11 cellular contexts compared by ENCODE assay signal in the genomic region with DNA sequence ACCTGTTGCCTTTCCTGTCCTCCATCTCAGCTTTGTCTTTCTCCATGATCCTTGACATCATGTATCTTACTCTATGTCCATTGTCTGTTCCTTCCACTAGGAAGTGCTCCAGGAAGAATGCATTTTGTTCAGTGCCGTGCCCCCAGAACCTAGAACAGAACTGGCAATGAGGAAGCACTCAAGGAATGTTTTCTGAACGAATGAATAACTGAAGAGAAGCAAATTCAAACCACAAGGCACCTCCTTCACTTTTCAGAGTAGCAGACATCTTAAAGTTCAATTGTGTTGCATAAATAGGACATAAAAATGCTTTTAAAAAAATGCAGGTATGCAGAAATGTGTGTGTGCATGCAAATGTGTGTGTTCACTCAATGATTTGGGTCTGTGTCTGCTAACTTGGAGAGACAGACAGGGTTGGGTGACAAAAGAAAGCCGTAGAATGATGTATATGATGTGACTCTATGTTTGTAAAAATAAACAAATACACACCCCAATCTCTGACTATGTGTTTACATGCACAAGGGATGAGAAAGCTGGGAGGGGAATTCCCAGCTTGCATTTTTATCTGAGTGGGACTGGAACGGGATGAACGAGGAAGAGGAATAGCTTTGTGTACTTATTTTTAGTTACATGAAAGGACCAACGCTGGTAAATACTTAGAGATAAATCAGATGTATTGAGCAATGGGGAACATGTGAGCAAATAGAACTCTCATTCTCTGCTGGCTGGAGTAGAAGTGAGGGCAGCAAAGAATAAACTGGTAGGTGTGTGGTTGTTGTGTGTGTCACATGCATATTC.
DNase-seq lines count a peak whose midpoint lies in the region; ATAC-seq lines count a peak whose summit lies in the region.
"Had no signal": no experiment of that assay in that cellular context is flagged by ENCODE, and none has a peak within 500 bp of the region (broad histone marks: within the 10 kb centered on the region; RNA-seq: fewer than 3 reads in every experiment).

No MANE protein-coding gene starts in this region.

- no peaks in the 10 kb centered on the region for H3K79me1 ChIP-seq in trophoblast cell (ENCODE audit: low read length)

- no peak overlapping the region for H3K4me3 ChIP-seq in trophoblast cell (ENCODE audit: low read depth, low read length)

- WGBS in trophoblast cell (ENCODE audit: extremely low coverage, insufficient coverage, insufficient read length) = no CpG with 5 or more reads among the region's 6 CpGs

- ATAC-seq in HG03460 (IDR thresholded peaks at IDR 0.05; ENCODE audit: unreplicated experiment) = no peak
- no peak for ATAC-seq in activated T-helper 17 cell treated with anti-CD3 and anti-CD28 coated beads, Interleukin-2, amount 50 U/mL, for 72 hours (replicated peaks)
- ATAC-seq: activated CD4-positive, alpha-beta T cell treated with anti-CD3 and anti-CD28 coated beads for 36 hours had no signal

- no peaks in the 10 kb centered on the region for H3K9me3 Mint-ChIP-seq in activated T-helper 17 cell treated with anti-CD3 and anti-CD28 coated beads, Interleukin-2, amount 50 U/mL, for 72 hours

- H3K27me3 ChIP-seq in trophoblast cell (ENCODE audit: insufficient read depth, low read length) = no peaks in the 10 kb centered on the region

- no peak overlapping the region for H2BK120ac ChIP-seq in trophoblast cell (ENCODE audit: insufficient read depth, low read length, poor library complexity)

- H3K4me1 Mint-ChIP-seq in activated T-helper 17 cell treated with anti-CD3 and anti-CD28 coated beads, Interleukin-2, amount 50 U/mL, for 72 hours = no peaks in the 10 kb centered on the region

- H3K79me2 ChIP-seq in trophoblast cell (ENCODE audit: control insufficient read depth, insufficient read depth, low read length, poor library complexity) = no peaks in the 10 kb centered on the region

- DNase-seq in EL (peak; percentile 83), T1000 (lab: John Stamatoyannopoulos, UW) (peak; percentile 34), fibroblast of gingiva (ENCODE audit: low read depth) (peak; percentile 72), trophoblast cell (peak; percentile 55 to 71), GM19238 (ENCODE audit: insufficient read length, low spot score) (no peak), RKO (ENCODE audit: low spot score) (no peak)
- DNase-seq: activated CD4-positive, alpha-beta T cell treated with anti-CD3 and anti-CD28 coated beads for 36 hours; activated T-cell treated with anti-CD3 and anti-CD28 coated beads, Interleukin-2, amount 50 U/mL, for 48 hours; erythroblast had no signal

- no peak overlapping the region for H3K9ac ChIP-seq in trophoblast cell (ENCODE audit: low read length)

- H3K4me2 ChIP-seq in trophoblast cell (ENCODE audit: low read length) = no peak overlapping the region

- H3K4me1 ChIP-seq in trophoblast cell (ENCODE audit: control insufficient read depth in 1 of 2, insufficient read depth in 2 of 2, low read length in 2 of 2) = no peaks in the 10 kb centered on the region

- no peaks in the 10 kb centered on the region for H3K36me3 ChIP-seq in trophoblast cell (ENCODE audit: control insufficient read depth in 1 of 2, insufficient read depth in 2 of 2, low read length in 2 of 2)

- H3K14ac ChIP-seq in trophoblast cell (ENCODE audit: low read length) = no peak overlapping the region

- H3K9me3 ChIP-seq in trophoblast cell (ENCODE audit: insufficient read depth, low read depth, low read length) = no peaks in the 10 kb centered on the region

- no peak overlapping the region for H2AFZ ChIP-seq in trophoblast cell (ENCODE audit: insufficient read depth, low read length, poor library complexity)

- no peak overlapping the region for H3K27ac Mint-ChIP-seq in activated T-helper 17 cell treated with anti-CD3 and anti-CD28 coated beads, Interleukin-2, amount 50 U/mL, for 72 hours
- H3K27ac Mint-ChIP-seq: activated CD4-positive, alpha-beta T cell treated with anti-CD3 and anti-CD28 coated beads for 36 hours had no signal

- no peak overlapping the region for H3K27ac ChIP-seq in trophoblast cell (ENCODE audit: low read depth, low read length)

- no peak overlapping the region for H4K91ac ChIP-seq in trophoblast cell (ENCODE audit: low read depth, low read length)

- no peak overlapping the region for H4K12ac ChIP-seq in trophoblast cell (ENCODE audit: low read depth, low read length)

- H3K18ac ChIP-seq in trophoblast cell (ENCODE audit: low read length) = no peak overlapping the region

- no peak overlapping the region for H3K4me3 Mint-ChIP-seq in activated T-helper 17 cell treated with anti-CD3 and anti-CD28 coated beads, Interleukin-2, amount 50 U/mL, for 72 hours
- H3K4me3 Mint-ChIP-seq: activated CD4-positive, alpha-beta T cell treated with anti-CD3 and anti-CD28 coated beads for 36 hours had no signal

- H2BK12ac ChIP-seq in trophoblast cell (ENCODE audit: low read length) = no peak overlapping the region

- no peak overlapping the region for H2AK5ac ChIP-seq in trophoblast cell (ENCODE audit: low read length)

- no peak overlapping the region for H3K4ac ChIP-seq in trophoblast cell (ENCODE audit: low read depth, low read length)

- no peak overlapping the region for H2BK5ac ChIP-seq in trophoblast cell (ENCODE audit: low read depth, low read length, poor library complexity)

- H3K23ac ChIP-seq in trophoblast cell (ENCODE audit: low read length) = no peak overlapping the region

- H3K36me3 Mint-ChIP-seq in activated T-helper 17 cell treated with anti-CD3 and anti-CD28 coated beads, Interleukin-2, amount 50 U/mL, for 72 hours (ENCODE audit: low read depth) = no peaks in the 10 kb centered on the region

- H4K8ac ChIP-seq in trophoblast cell (ENCODE audit: low read depth, low read length) = no peak overlapping the region

- H3K27me3 Mint-ChIP-seq in activated T-helper 17 cell treated with anti-CD3 and anti-CD28 coated beads, Interleukin-2, amount 50 U/mL, for 72 hours = no peaks in the 10 kb centered on the region

Comparison
In these comparisons a context has a peak if more than half of its experiments do, and no peak if none do; other contexts are left out.
1. DNase-seq: peak in EL (single experiment), T1000 (single experiment), fibroblast of gingiva (single experiment) and trophoblast cell (2 of 2); none in GM19238 (single experiment) and RKO (single experiment).